ENCODE assay signal across 1 cellular context in the genomic region with DNA sequence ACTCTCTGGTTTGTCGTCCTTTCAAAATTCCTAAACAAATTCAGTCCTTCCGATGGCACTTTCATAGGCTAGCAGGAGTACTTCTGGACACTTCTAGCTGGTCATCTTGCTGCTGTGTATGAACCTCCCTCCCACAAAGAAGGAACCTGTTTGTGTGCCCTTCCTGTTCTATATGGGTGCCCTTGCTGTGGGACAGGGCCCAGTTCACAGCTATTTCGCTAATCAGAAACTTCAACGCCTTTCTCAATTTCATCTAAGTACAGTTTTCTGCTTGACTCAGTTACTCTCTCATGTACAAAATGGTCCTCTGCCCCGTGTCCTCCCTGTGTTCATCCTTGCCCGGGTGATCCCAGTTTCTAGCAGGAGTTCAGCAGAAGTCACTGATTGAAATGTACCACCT.
TF ChIP-seq lines count a peak whose summit lies in the region.

No MANE protein-coding gene starts in this region.

TF ChIP-seq in WTC11, 78 proteins besides CTCF, POLR2A, EP300 and RAD21 (continued from another document):
- TF ChIP-seq, protein P1, sequence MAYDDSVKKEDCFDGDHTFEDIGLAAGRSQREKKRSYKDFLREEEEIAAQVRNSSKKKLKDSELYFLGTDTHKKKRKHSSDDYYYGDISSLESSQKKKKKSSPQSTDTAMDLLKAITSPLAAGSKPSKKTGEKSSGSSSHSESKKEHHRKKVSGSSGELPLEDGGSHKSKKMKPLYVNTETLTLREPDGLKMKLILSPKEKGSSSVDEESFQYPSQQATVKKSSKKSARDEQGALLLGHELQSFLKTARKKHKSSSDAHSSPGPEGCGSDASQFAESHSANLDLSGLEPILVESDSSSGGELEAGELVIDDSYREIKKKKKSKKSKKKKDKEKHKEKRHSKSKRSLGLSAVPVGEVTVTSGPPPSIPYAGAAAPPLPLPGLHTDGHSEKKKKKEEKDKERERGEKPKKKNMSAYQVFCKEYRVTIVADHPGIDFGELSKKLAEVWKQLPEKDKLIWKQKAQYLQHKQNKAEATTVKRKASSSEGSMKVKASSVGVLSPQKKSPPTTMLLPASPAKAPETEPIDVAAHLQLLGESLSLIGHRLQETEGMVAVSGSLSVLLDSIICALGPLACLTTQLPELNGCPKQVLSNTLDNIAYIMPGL (CRISPR knock-in tag; IDR thresholded peaks at IDR 0.05), result no peak
- TF ChIP-seq, protein P2, sequence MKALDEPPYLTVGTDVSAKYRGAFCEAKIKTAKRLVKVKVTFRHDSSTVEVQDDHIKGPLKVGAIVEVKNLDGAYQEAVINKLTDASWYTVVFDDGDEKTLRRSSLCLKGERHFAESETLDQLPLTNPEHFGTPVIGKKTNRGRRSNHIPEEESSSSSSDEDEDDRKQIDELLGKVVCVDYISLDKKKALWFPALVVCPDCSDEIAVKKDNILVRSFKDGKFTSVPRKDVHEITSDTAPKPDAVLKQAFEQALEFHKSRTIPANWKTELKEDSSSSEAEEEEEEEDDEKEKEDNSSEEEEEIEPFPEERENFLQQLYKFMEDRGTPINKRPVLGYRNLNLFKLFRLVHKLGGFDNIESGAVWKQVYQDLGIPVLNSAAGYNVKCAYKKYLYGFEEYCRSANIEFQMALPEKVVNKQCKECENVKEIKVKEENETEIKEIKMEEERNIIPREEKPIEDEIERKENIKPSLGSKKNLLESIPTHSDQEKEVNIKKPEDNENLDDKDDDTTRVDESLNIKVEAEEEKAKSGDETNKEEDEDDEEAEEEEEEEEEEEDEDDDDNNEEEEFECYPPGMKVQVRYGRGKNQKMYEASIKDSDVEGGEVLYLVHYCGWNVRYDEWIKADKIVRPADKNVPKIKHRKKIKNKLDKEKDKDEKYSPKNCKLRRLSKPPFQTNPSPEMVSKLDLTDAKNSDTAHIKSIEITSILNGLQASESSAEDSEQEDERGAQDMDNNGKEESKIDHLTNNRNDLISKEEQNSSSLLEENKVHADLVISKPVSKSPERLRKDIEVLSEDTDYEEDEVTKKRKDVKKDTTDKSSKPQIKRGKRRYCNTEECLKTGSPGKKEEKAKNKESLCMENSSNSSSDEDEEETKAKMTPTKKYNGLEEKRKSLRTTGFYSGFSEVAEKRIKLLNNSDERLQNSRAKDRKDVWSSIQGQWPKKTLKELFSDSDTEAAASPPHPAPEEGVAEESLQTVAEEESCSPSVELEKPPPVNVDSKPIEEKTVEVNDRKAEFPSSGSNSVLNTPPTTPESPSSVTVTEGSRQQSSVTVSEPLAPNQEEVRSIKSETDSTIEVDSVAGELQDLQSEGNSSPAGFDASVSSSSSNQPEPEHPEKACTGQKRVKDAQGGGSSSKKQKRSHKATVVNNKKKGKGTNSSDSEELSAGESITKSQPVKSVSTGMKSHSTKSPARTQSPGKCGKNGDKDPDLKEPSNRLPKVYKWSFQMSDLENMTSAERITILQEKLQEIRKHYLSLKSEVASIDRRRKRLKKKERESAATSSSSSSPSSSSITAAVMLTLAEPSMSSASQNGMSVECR (CRISPR knock-in tag; IDR thresholded peaks at IDR 0.05; ENCODE audit: borderline replicate concordance), result no peak
